ENCODE assay signal across 32 cellular contexts in the genomic region with DNA sequence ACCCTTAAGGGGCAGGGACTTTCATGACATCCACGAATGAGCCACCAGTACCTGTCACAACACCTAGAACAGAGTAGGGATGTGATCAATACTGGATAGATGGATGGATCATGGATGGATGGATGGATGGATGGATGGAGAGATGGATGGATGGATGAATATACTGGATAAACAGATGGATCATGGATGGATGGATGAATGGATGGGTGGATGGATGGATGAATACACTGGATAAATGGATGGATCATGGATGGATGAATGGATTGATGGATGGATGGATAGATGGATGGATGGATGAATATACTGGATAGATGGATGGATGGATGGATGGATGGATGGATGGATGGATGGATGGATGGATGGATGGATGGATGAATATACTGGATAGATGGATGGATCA.
"Had no signal": no experiment of that assay in that cellular context is flagged by ENCODE, and none has a peak within 500 bp of the region (broad histone marks: within the 10 kb centered on the region; RNA-seq: fewer than 3 reads in every experiment).

No MANE protein-coding gene starts in this region.

- H3K9me3 ChIP-seq: adrenal gland, ascending aorta, gastrocnemius medialis, heart left ventricle had no signal

- H3K4me3 ChIP-seq: adrenal gland, ascending aorta, coronary artery, dorsolateral prefrontal cortex, gastrocnemius medialis, heart left ventricle had no signal

- H3K4me1 Mint-ChIP-seq: activated CD4-positive, alpha-beta memory T cell treated with anti-CD3 and anti-CD28 coated beads, Interleukin-2, amount 10 ng/mL, durations not matched to agents 7 days and 5 days; activated CD4-positive, alpha-beta T cell treated with anti-CD3 and anti-CD28 coated beads, Interleukin-2, amount 10 ng/mL, durations not matched to agents 7 days and 5 days; activated naive CD4-positive, alpha-beta T cell treated with anti-CD3 and anti-CD28 coated beads, Interleukin-2, amount 50 U/mL, for 24 hours; activated naive CD8-positive, alpha-beta T cell treated with anti-CD3 and anti-CD28 coated beads for 36 hours; activated naive CD8-positive, alpha-beta T cell treated with anti-CD3 and anti-CD28 coated beads, Interleukin-2, amount 50 U/mL, for 24 hours; central memory CD8-positive, alpha-beta T cell had no signal

- H3K9me3 Mint-ChIP-seq: activated CD4-positive, alpha-beta memory T cell treated with anti-CD3 and anti-CD28 coated beads, Interleukin-2, amount 10 ng/mL, durations not matched to agents 7 days and 5 days; activated CD4-positive, alpha-beta T cell treated with anti-CD3 and anti-CD28 coated beads, Interleukin-2, amount 10 ng/mL, durations not matched to agents 7 days and 5 days; activated naive CD4-positive, alpha-beta T cell treated with anti-CD3 and anti-CD28 coated beads for 36 hours; activated naive CD4-positive, alpha-beta T cell treated with anti-CD3 and anti-CD28 coated beads, Interleukin-2, amount 50 U/mL, for 24 hours; activated naive CD8-positive, alpha-beta T cell treated with anti-CD3 and anti-CD28 coated beads for 36 hours; activated naive CD8-positive, alpha-beta T cell treated with anti-CD3 and anti-CD28 coated beads, Interleukin-2, amount 50 U/mL, for 24 hours; activated T-helper 1 cell treated with anti-CD3 and anti-CD28 coated beads, Interleukin-12 subunit alpha, Interleukin-12 subunit beta, Interleukin-2, Interleukin-4 antibody, amounts not matched to agents 30 ng/mL and 10 ng/mL and 1 ng/mL, durations not matched to agents 14 hours and 24 hours and 36 hours; activated T-helper 2 cell treated with anti-CD3 and anti-CD28 coated beads, Interferon-gamma antibody, Interleukin-2, Interleukin-4, amounts not matched to agents 10 μg/mL and 5 μg/mL and 100 μg/mL, durations not matched to agents 14 hours and 24 hours and 36 hours; central memory CD8-positive, alpha-beta T cell; dendritic cell treated with granulocyte-macrophage colony-stimulating factor and Interleukin-4, amounts not matched to agents 40 ng/mL and 50 ng/mL, for 4 days; endodermal cell had no signal

- DNase-seq: activated CD4-positive, alpha-beta memory T cell treated with anti-CD3 and anti-CD28 coated beads, Interleukin-2, amount 10 ng/mL, durations not matched to agents 7 days and 5 days; activated CD4-positive, alpha-beta T cell treated with anti-CD3 and anti-CD28 coated beads for 1 hour; activated CD4-positive, alpha-beta T cell treated with anti-CD3 and anti-CD28 coated beads for 4 hours; activated CD4-positive, alpha-beta T cell treated with anti-CD3 and anti-CD28 coated beads, Interleukin-2, amount 10 ng/mL, durations not matched to agents 7 days and 5 days; activated CD4-positive, alpha-beta T cell treated with anti-CD3 and anti-CD28 coated beads, Interleukin-2, amount 50 U/mL, for 4 hours; activated CD4-positive, CD25-positive, alpha-beta regulatory T cell; activated CD8-positive, alpha-beta memory T cell treated with anti-CD3 and anti-CD28 coated beads, Interleukin-2, amount 50 U/mL, for 48 hours; activated effector memory CD4-positive, alpha-beta T cell treated with anti-CD3 and anti-CD28 coated beads, Interleukin-2, amount 50 U/mL, for 16 hours; activated naive CD4-positive, alpha-beta T cell treated with anti-CD3 and anti-CD28 coated beads for 36 hours; activated naive CD8-positive, alpha-beta T cell treated with anti-CD3 and anti-CD28 coated beads for 36 hours; activated naive CD8-positive, alpha-beta T cell treated with anti-CD3 and anti-CD28 coated beads, Interleukin-2, amount 50 U/mL, for 24 hours; activated T-cell treated with anti-CD3 and anti-CD28 coated beads, Interleukin-2, amount 50 U/mL, for 48 hours; adrenal gland; amygdala; brain microvascular endothelial cell; dorsolateral prefrontal cortex; effector memory CD4-positive, alpha-beta T cell; endodermal cell; foreskin keratinocyte; gastrocnemius medialis; glutamatergic neuron; heart left ventricle; T-helper 2 cell had no signal

- H3K4me3 Mint-ChIP-seq: activated CD4-positive, alpha-beta memory T cell treated with anti-CD3 and anti-CD28 coated beads, Interleukin-2, amount 10 ng/mL, durations not matched to agents 7 days and 5 days; activated CD4-positive, alpha-beta T cell treated with anti-CD3 and anti-CD28 coated beads, Interleukin-2, amount 10 ng/mL, durations not matched to agents 7 days and 5 days; activated naive CD4-positive, alpha-beta T cell treated with anti-CD3 and anti-CD28 coated beads for 36 hours; activated naive CD4-positive, alpha-beta T cell treated with anti-CD3 and anti-CD28 coated beads, Interleukin-2, amount 50 U/mL, for 24 hours; activated naive CD8-positive, alpha-beta T cell treated with anti-CD3 and anti-CD28 coated beads for 36 hours; activated naive CD8-positive, alpha-beta T cell treated with anti-CD3 and anti-CD28 coated beads, Interleukin-2, amount 50 U/mL, for 24 hours; activated T-helper 1 cell treated with anti-CD3 and anti-CD28 coated beads, Interleukin-12 subunit alpha, Interleukin-12 subunit beta, Interleukin-2, Interleukin-4 antibody, amounts not matched to agents 30 ng/mL and 10 ng/mL and 1 ng/mL, durations not matched to agents 14 hours and 24 hours and 36 hours; central memory CD8-positive, alpha-beta T cell; dendritic cell treated with granulocyte-macrophage colony-stimulating factor and Interleukin-4, amounts not matched to agents 40 ng/mL and 50 ng/mL, for 4 days; endodermal cell had no signal

- ATAC-seq: activated naive CD8-positive, alpha-beta T cell treated with anti-CD3 and anti-CD28 coated beads, Interleukin-2, amount 50 U/mL, for 24 hours; esophagus mucosa; foreskin keratinocyte; gastrocnemius medialis; heart left ventricle had no signal

- H3K4me1 ChIP-seq: adrenal gland, ascending aorta, foreskin keratinocyte, gastrocnemius medialis, heart left ventricle had no signal

- H3K36me3 ChIP-seq: adrenal gland, ascending aorta, brain microvascular endothelial cell, gastrocnemius medialis, heart left ventricle had no signal

- H3K27ac Mint-ChIP-seq: activated CD4-positive, alpha-beta memory T cell treated with anti-CD3 and anti-CD28 coated beads, Interleukin-2, amount 10 ng/mL, durations not matched to agents 7 days and 5 days; activated CD4-positive, alpha-beta T cell treated with anti-CD3 and anti-CD28 coated beads, Interleukin-2, amount 10 ng/mL, durations not matched to agents 7 days and 5 days; activated naive CD4-positive, alpha-beta T cell treated with anti-CD3 and anti-CD28 coated beads for 36 hours; activated naive CD4-positive, alpha-beta T cell treated with anti-CD3 and anti-CD28 coated beads, Interleukin-2, amount 50 U/mL, for 24 hours; activated naive CD8-positive, alpha-beta T cell treated with anti-CD3 and anti-CD28 coated beads for 36 hours; activated naive CD8-positive, alpha-beta T cell treated with anti-CD3 and anti-CD28 coated beads, Interleukin-2, amount 50 U/mL, for 24 hours; activated T-helper 1 cell treated with anti-CD3 and anti-CD28 coated beads, Interleukin-12 subunit alpha, Interleukin-12 subunit beta, Interleukin-2, Interleukin-4 antibody, amounts not matched to agents 30 ng/mL and 10 ng/mL and 1 ng/mL, durations not matched to agents 14 hours and 24 hours and 36 hours; activated T-helper 2 cell treated with anti-CD3 and anti-CD28 coated beads, Interferon-gamma antibody, Interleukin-2, Interleukin-4, amounts not matched to agents 10 μg/mL and 5 μg/mL and 100 μg/mL, durations not matched to agents 14 hours and 24 hours and 36 hours; dendritic cell treated with granulocyte-macrophage colony-stimulating factor and Interleukin-4, amounts not matched to agents 40 ng/mL and 50 ng/mL, for 4 days; endodermal cell had no signal

- FAIRE-seq: bronchial epithelial cell had no signal

- H3K27me3 ChIP-seq: adrenal gland, ascending aorta, brain microvascular endothelial cell, foreskin keratinocyte, gastrocnemius medialis had no signal

- H3K36me3 Mint-ChIP-seq: activated naive CD4-positive, alpha-beta T cell treated with anti-CD3 and anti-CD28 coated beads, Interleukin-2, amount 50 U/mL, for 24 hours; activated naive CD8-positive, alpha-beta T cell treated with anti-CD3 and anti-CD28 coated beads for 36 hours had no signal

- H3K27me3 Mint-ChIP-seq: activated CD4-positive, alpha-beta T cell treated with anti-CD3 and anti-CD28 coated beads, Interleukin-2, amount 10 ng/mL, durations not matched to agents 7 days and 5 days; dendritic cell treated with granulocyte-macrophage colony-stimulating factor and Interleukin-4, amounts not matched to agents 40 ng/mL and 50 ng/mL, for 4 days had no signal

- H3K27ac ChIP-seq: adrenal gland, ascending aorta, brain microvascular endothelial cell, coronary artery, dorsolateral prefrontal cortex, foreskin keratinocyte, gastrocnemius medialis had no signal
